Comparison of ENCODE assay signal across 24 cellular contexts in genomic region chr6:161583561-161583960, GRCh38.
"Had no signal": no experiment of that assay in that cellular context is flagged by ENCODE, and none has a peak within 500 bp of the region (broad histone marks: within the 10 kb centered on the region; RNA-seq: fewer than 3 reads in every experiment).

No MANE protein-coding gene starts in this region.

- H3K4me1 Mint-ChIP-seq: activated naive CD4-positive, alpha-beta T cell treated with anti-CD3 and anti-CD28 coated beads, Interleukin-2, amount 50 U/mL, for 24 hours; central memory CD8-positive, alpha-beta T cell; naive B cell; stimulated activated memory B cell treated with anti-CD40 and anti-IgM and Interleukin-4, amounts not matched to agents 10 μg/mL and 1 μg/mL and 100 μg/mL, for 72 hours had no signal

- H3K27me3 ChIP-seq: brain microvascular endothelial cell, esophagus squamous epithelium, heart left ventricle, transverse colon had no signal

- H3K27ac ChIP-seq: brain microvascular endothelial cell, esophagus squamous epithelium, heart left ventricle, parathyroid adenoma, transverse colon, VCaP had no signal

- H3K27me3 Mint-ChIP-seq: activated naive CD4-positive, alpha-beta T cell treated with anti-CD3 and anti-CD28 coated beads, Interleukin-2, amount 50 U/mL, for 24 hours; central memory CD8-positive, alpha-beta T cell; naive B cell; stimulated activated memory B cell treated with anti-CD40 and anti-IgM and Interleukin-4, amounts not matched to agents 10 μg/mL and 1 μg/mL and 100 μg/mL, for 72 hours had no signal

- H3K9me3 ChIP-seq: esophagus squamous epithelium, heart left ventricle, transverse colon had no signal

- H3K9me3 Mint-ChIP-seq: activated naive CD4-positive, alpha-beta T cell treated with anti-CD3 and anti-CD28 coated beads, Interleukin-2, amount 50 U/mL, for 24 hours; stimulated activated memory B cell treated with anti-CD40 and anti-IgM and Interleukin-4, amounts not matched to agents 10 μg/mL and 1 μg/mL and 100 μg/mL, for 72 hours had no signal

- H3K4me2 ChIP-seq: smooth muscle cell had no signal

- H3K27ac Mint-ChIP-seq: activated CD8-positive, alpha-beta T cell treated with anti-CD3 and anti-CD28 coated beads, Interleukin-2, amount 10 ng/mL, durations not matched to agents 7 days and 5 days; activated naive CD4-positive, alpha-beta T cell treated with anti-CD3 and anti-CD28 coated beads, Interleukin-2, amount 50 U/mL, for 24 hours; naive B cell; stimulated activated memory B cell treated with anti-CD40 and anti-IgM and Interleukin-4, amounts not matched to agents 10 μg/mL and 1 μg/mL and 100 μg/mL, for 72 hours had no signal

- H2AFZ ChIP-seq: parathyroid adenoma had no signal

- H3K9ac ChIP-seq: parathyroid adenoma had no signal

- H3K4me1 ChIP-seq: heart left ventricle, parathyroid adenoma, transverse colon had no signal

- DNase-seq: activated CD4-positive, alpha-beta T cell treated with anti-CD3 and anti-CD28 coated beads, Interleukin-2, amount 50 U/mL, for 1 hour; activated CD4-positive, CD25-positive, alpha-beta regulatory T cell treated with anti-CD3 and anti-CD28 coated beads, Interleukin-2, amount 50 U/mL, for 72 hours; activated CD8-positive, alpha-beta T cell treated with anti-CD3 and anti-CD28 coated beads, Interleukin-2, amount 10 ng/mL, durations not matched to agents 7 days and 5 days; activated gamma-delta T cell treated with Interleukin-2 at 50 U/mL for 16 hours; aorta; brain microvascular endothelial cell; effector memory CD4-positive, alpha-beta T cell; esophagus squamous epithelium; heart left ventricle; left cardiac atrium; mesenchymal stem cell; naive B cell; stimulated activated CD4-positive, alpha-beta T cell treated with anti-CD3 and anti-CD28 coated beads, Interleukin-15, amount 100 ng/mL, for 24 hours; transverse colon had no signal

- H3K4me3 ChIP-seq: esophagus squamous epithelium, heart left ventricle, smooth muscle cell, transverse colon had no signal

- H3K36me3 ChIP-seq: brain microvascular endothelial cell, esophagus squamous epithelium, heart left ventricle, transverse colon had no signal

- H3K36me3 Mint-ChIP-seq: activated naive CD4-positive, alpha-beta T cell treated with anti-CD3 and anti-CD28 coated beads, Interleukin-2, amount 50 U/mL, for 24 hours; naive B cell; stimulated activated memory B cell treated with anti-CD40 and anti-IgM and Interleukin-4, amounts not matched to agents 10 μg/mL and 1 μg/mL and 100 μg/mL, for 72 hours had no signal

- ATAC-seq: activated CD8-positive, alpha-beta T cell treated with anti-CD3 and anti-CD28 coated beads, Interleukin-2, amount 10 ng/mL, durations not matched to agents 7 days and 5 days; heart left ventricle; left cardiac atrium; sciatic nerve; stimulated activated memory B cell treated with anti-CD40 and anti-IgM and Interleukin-4, amounts not matched to agents 10 μg/mL and 1 μg/mL and 100 μg/mL, for 72 hours had no signal

- H3K4me3 Mint-ChIP-seq: activated CD8-positive, alpha-beta T cell treated with anti-CD3 and anti-CD28 coated beads, Interleukin-2, amount 10 ng/mL, durations not matched to agents 7 days and 5 days; activated naive CD4-positive, alpha-beta T cell treated with anti-CD3 and anti-CD28 coated beads, Interleukin-2, amount 50 U/mL, for 24 hours; central memory CD8-positive, alpha-beta T cell; naive B cell; stimulated activated memory B cell treated with anti-CD40 and anti-IgM and Interleukin-4, amounts not matched to agents 10 μg/mL and 1 μg/mL and 100 μg/mL, for 72 hours had no signal

- FAIRE-seq: colon, islet of Langerhans, urothelium cell line had no signal
